In genomic region chr10:7666253-7667023, GRCh38 we compare ENCODE assay signal across 10 cellular contexts. TPM values are rescaled to one million over a fixed set of nuclear protein-coding genes. Genes with fewer than 3 reads are reported as not detected.
DNase-seq lines count a peak whose midpoint lies in the region; ATAC-seq and TF ChIP-seq lines count a peak whose summit lies in the region.
"Had no signal": no experiment of that assay in that cellular context is flagged by ENCODE, and none has a peak within 500 bp of the region (broad histone marks: within the 10 kb centered on the region; RNA-seq: fewer than 3 reads in every experiment).

TSS of gene ITIH5 (minus strand) at chr10:7666966. CDS start at chr10:7666892, 74 bp downstream.

- no peak for TF ChIP-seq CTCF in prostate gland (IDR thresholded peaks at IDR 0.05)

- CTCF ChIA-PET in activated CD8-positive, alpha-beta T cell treated with anti-CD3 and anti-CD28 coated beads, Interleukin-2, amount 10 ng/mL, durations not matched to agents 7 days and 5 days (lab: Charles Lee), result interaction anchor here (2.1 kb wide), 1 partner anchor 20 kb away, joined by 15 read pairs; no protein-coding TSS in a partner anchor

- H3K4me3 ChIP-seq in prostate gland, result peak within 1 kb of the TSS; percentile 52 to 62

- no peak for TF ChIP-seq POLR2A in prostate gland (IDR thresholded peaks at IDR 0.05)

- no peak within 1 kb of the TSS for H3K27ac Mint-ChIP-seq in activated CD8-positive, alpha-beta T cell treated with anti-CD3 and anti-CD28 coated beads, Interleukin-2, amount 10 ng/mL, durations not matched to agents 7 days and 5 days

- ATAC-seq in activated CD8-positive, alpha-beta T cell treated with anti-CD3 and anti-CD28 coated beads, Interleukin-2, amount 10 ng/mL, durations not matched to agents 7 days and 5 days, result peak; percentile 44
- ATAC-seq in left ventricle myocardium superior (peak; percentile 74), GM21447 (IDR thresholded peaks at IDR 0.05; ENCODE audit: unreplicated experiment) (no peak), GM19328 (IDR thresholded peaks at IDR 0.05; ENCODE audit: unreplicated experiment) (no peak)

- POLR2A ChIA-PET in activated CD8-positive, alpha-beta T cell treated with anti-CD3 and anti-CD28 coated beads, Interleukin-2, amount 10 ng/mL, durations not matched to agents 7 days and 5 days (lab: Charles Lee), result no interaction called here

- no peaks in the 10 kb centered on the region for H3K9me3 ChIP-seq in prostate gland

- peaks cover 52% of the 10 kb centered on the region for H3K27me3 Mint-ChIP-seq in activated CD8-positive, alpha-beta T cell treated with anti-CD3 and anti-CD28 coated beads, Interleukin-2, amount 10 ng/mL, durations not matched to agents 7 days and 5 days (ENCODE audit: low read depth)

- no peaks in the 10 kb centered on the region for H3K36me3 ChIP-seq in prostate gland

- under 1% methylated on average over 42 of the region's 54 CpGs for WGBS in prostate gland

- peaks cover 9% of the 10 kb centered on the region for H3K4me1 Mint-ChIP-seq in activated CD8-positive, alpha-beta T cell treated with anti-CD3 and anti-CD28 coated beads, Interleukin-2, amount 10 ng/mL, durations not matched to agents 7 days and 5 days (ENCODE audit: low read depth)

- no peaks in the 10 kb centered on the region for H3K4me1 ChIP-seq in prostate gland (replicated peaks)

- peak within 1 kb of the TSS; percentile 16 to 42 for H3K27ac ChIP-seq in prostate gland

- DNase-seq in D341Med (ENCODE audit: low spot score) (peak; percentile 50), left ventricle myocardium superior (peak; percentile 60), prostate gland (ENCODE audit: low spot score) (no peak), DMS153 (lab: John Stamatoyannopoulos, UW) (no peak), DMS79 (lab: John Stamatoyannopoulos, UW) (no peak)
- no peak for DNase-seq in activated CD8-positive, alpha-beta T cell treated with anti-CD3 and anti-CD28 coated beads, Interleukin-2, amount 10 ng/mL, durations not matched to agents 7 days and 5 days

- H3K27me3 ChIP-seq in prostate gland (replicated peaks; ENCODE audit: insufficient read depth), result no peaks in the 10 kb centered on the region

- no peaks in the 10 kb centered on the region for H3K9me3 Mint-ChIP-seq in activated CD8-positive, alpha-beta T cell treated with anti-CD3 and anti-CD28 coated beads, Interleukin-2, amount 10 ng/mL, durations not matched to agents 7 days and 5 days (ENCODE audit: insufficient read depth)

- peak within 1 kb of the TSS; percentile 53 for H3K4me3 Mint-ChIP-seq in activated CD8-positive, alpha-beta T cell treated with anti-CD3 and anti-CD28 coated beads, Interleukin-2, amount 10 ng/mL, durations not matched to agents 7 days and 5 days

- intact Hi-C loops in left ventricle myocardium superior (cut with micrococcal nuclease) (no loop called here), prostate gland (cut with DNase I) (loop anchor here (5.0 to 10.0 kb wide), 3 partner anchors 62 to 139 kb away; no protein-coding TSS in a partner anchor)

- no peaks in the 10 kb centered on the region for H3K36me3 Mint-ChIP-seq in activated CD8-positive, alpha-beta T cell treated with anti-CD3 and anti-CD28 coated beads, Interleukin-2, amount 10 ng/mL, durations not matched to agents 7 days and 5 days (ENCODE audit: low read depth)

RNA-seq across cellular contexts. Expression of gene ITIH5, which starts in this region (rescaled TPM):
- total RNA-seq in activated CD8-positive, alpha-beta T cell treated with anti-CD3 and anti-CD28 coated beads, Interleukin-2, amount 10 ng/mL, durations not matched to agents 7 days and 5 days, result not detected
- total RNA-seq in left ventricle myocardium superior (8.5 TPM), prostate gland (10 to 100 TPM; 13.5 to 42.0 TPM)
- total RNA-seq: pulmonary artery endothelial cell; T-helper 2 cell treated with Interferon-gamma antibody and Interleukin-4, amounts not matched to agents 100 ng/mL and 5 ng/mL, for 36 hours had no signal

Comparison
In these comparisons a context has a peak if more than half of its experiments do, and no peak if none do; other contexts are left out.
1. Peak in ATAC-seq in activated CD8-positive, alpha-beta T cell treated with anti-CD3 and anti-CD28 coated beads, Interleukin-2, amount 10 ng/mL, durations not matched to agents 7 days and 5 days; RNA of the gene not detected or under 1 TPM.
2. DNase-seq: peak in D341Med (single experiment) and left ventricle myocardium superior (single experiment); none in activated CD8-positive, alpha-beta T cell treated with anti-CD3 and anti-CD28 coated beads, Interleukin-2, amount 10 ng/mL, durations not matched to agents 7 days and 5 days (single experiment), prostate gland (single experiment), DMS153 (single experiment) and DMS79 (single experiment).